Comparison of ENCODE assay signal across 18 cellular contexts in the genomic region with DNA sequence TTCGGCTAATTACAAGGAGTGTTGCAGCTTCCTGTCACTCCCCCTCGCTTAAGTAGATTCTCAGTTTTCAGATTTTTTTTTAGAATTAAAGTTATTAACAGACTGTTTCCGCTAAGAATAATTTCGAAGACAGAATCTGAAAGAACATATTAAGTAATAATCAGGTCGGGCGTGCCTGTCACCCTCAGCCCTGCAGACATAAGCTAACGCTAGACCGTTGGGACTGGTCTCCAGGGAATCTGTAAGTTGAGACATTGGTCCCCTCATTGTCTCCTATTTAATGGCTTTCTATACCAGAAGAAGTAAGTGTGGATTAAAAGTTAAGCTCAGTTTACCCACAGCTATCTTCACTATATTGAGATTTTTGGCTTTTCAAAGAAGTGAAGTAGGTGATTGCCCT. TPM values are rescaled to one million over a fixed set of nuclear protein-coding genes. Genes with fewer than 3 reads are reported as not detected.
DNase-seq lines count a peak whose midpoint lies in the region; TF ChIP-seq lines count a peak whose summit lies in the region.
"Had no signal": no experiment of that assay in that cellular context is flagged by ENCODE, and none has a peak within 500 bp of the region (broad histone marks: within the 10 kb centered on the region; RNA-seq: fewer than 3 reads in every experiment).

No MANE protein-coding gene starts in this region.

- H3K27ac ChIP-seq in A673 (ENCODE audit: low read depth, low read length, poor library complexity, severe bottlenecking), result peak overlapping the region; percentile 34
- peak overlapping the region; percentile 99 for H3K27ac ChIP-seq in SJSA1
- no peak overlapping the region for H3K27ac ChIP-seq in esophagus squamous epithelium
- H3K27ac ChIP-seq in caudate nucleus (ENCODE audit: low read depth, low read length), result no peak overlapping the region
- H3K27ac ChIP-seq in colonic mucosa, result no peak overlapping the region

- no peaks in the 10 kb centered on the region for H3K36me3 Mint-ChIP-seq in HFFc6 (ENCODE audit: low read depth)
- H3K36me3 Mint-ChIP-seq: CD4-positive, CD25-positive, alpha-beta regulatory T cell had no signal

- H3K4me1 ChIP-seq in A673 (ENCODE audit: insufficient read depth, low read length, poor library complexity, severe bottlenecking), result peaks cover 24% of the 10 kb centered on the region
- peaks cover 32% of the 10 kb centered on the region for H3K4me1 ChIP-seq in SJSA1 (replicated peaks)
- no peaks in the 10 kb centered on the region for H3K4me1 ChIP-seq in esophagus squamous epithelium
- H3K4me1 ChIP-seq in colonic mucosa, result no peaks in the 10 kb centered on the region
- H3K4me1 ChIP-seq: BE2C had no signal

- H3K4me1 Mint-ChIP-seq in HFFc6 (ENCODE audit: low read depth), result peaks cover 16% of the 10 kb centered on the region
- H3K4me1 Mint-ChIP-seq: CD4-positive, CD25-positive, alpha-beta regulatory T cell; CD8-positive, alpha-beta memory T cell had no signal

- intact Hi-C loops in A673 (cut with micrococcal nuclease; ENCODE audit: unreplicated experiment) (no loop called here), esophagus squamous epithelium (cut with DNase I) (loop anchor here (10.0 kb wide), 1 partner anchor 197 kb away; no protein-coding TSS in a partner anchor), colonic mucosa (cut with DNase I) (no loop called here)

- H3K36me3 ChIP-seq in A673 (ENCODE audit: insufficient read depth, low read length, poor library complexity, severe bottlenecking) (no peaks in the 10 kb centered on the region), SJSA1 (peaks cover 13% of the 10 kb centered on the region), esophagus squamous epithelium (no peaks in the 10 kb centered on the region), colonic mucosa (no peaks in the 10 kb centered on the region)
- H3K36me3 ChIP-seq: BE2C had no signal

- no peaks in the 10 kb centered on the region for H3K9me3 ChIP-seq in A673 (ENCODE audit: low read depth, low read length, poor library complexity, severe bottlenecking)
- no peaks in the 10 kb centered on the region; the same call in 1 of the 2 replicates for H3K9me3 ChIP-seq in SJSA1 (replicated peaks)
- H3K9me3 ChIP-seq in esophagus squamous epithelium, result no peaks in the 10 kb centered on the region
- H3K9me3 ChIP-seq in colonic mucosa, result no peaks in the 10 kb centered on the region
- H3K9me3 ChIP-seq: BE2C had no signal

- TF ChIP-seq POLR2A in esophagus squamous epithelium (IDR thresholded peaks at IDR 0.05), result no peak

- 88 to 94% methylated on average over 8 of the region's 8 CpGs for WGBS in esophagus squamous epithelium, 2 donors

- CTCF ChIA-PET in A673 (lab: Charles Lee), result interaction anchor here (0.6 to 0.7 kb wide), 2 partner anchors 39 to 172 kb away, joined by 3 read pairs; no protein-coding TSS in a partner anchor

- POLR2A ChIA-PET in A673 (lab: Charles Lee; ENCODE audit: low non-redundant PET), result interaction anchor here (0.7 kb wide), 1 partner anchor 203 kb away, joined by 3 read pairs; no protein-coding TSS in a partner anchor

- no peak for TF ChIP-seq CTCF in A673 (conservative IDR thresholded peaks at IDR 0.05; ENCODE audit: low read depth, low read length)
- no peak for TF ChIP-seq CTCF in HFFc6 (IDR thresholded peaks at IDR 0.05)
- TF ChIP-seq CTCF in esophagus squamous epithelium (IDR thresholded peaks at IDR 0.05), result no peak
- no peak for TF ChIP-seq CTCF in colonic mucosa (IDR thresholded peaks at IDR 0.05)

- peak overlapping the region; percentile 7 for H3K4me3 ChIP-seq in A673 (ENCODE audit: low read depth, low read length, poor library complexity, severe bottlenecking)
- H3K4me3 ChIP-seq in SJSA1, result no peak overlapping the region
- H3K4me3 ChIP-seq in esophagus squamous epithelium, result no peak overlapping the region
- H3K4me3 ChIP-seq in colonic mucosa, result no peak overlapping the region
- H3K4me3 ChIP-seq: GM23338 had no signal

- H3K27me3 ChIP-seq in A673 (replicated peaks; ENCODE audit: insufficient read depth, low read depth, low read length, poor library complexity) (no peaks in the 10 kb centered on the region), SJSA1 (replicated peaks) (no peaks in the 10 kb centered on the region), esophagus squamous epithelium (no peaks in the 10 kb centered on the region), colonic mucosa (no peaks in the 10 kb centered on the region)
- H3K27me3 ChIP-seq: BE2C had no signal

- no TSS peak for BruUV-seq in A673 (replicated peaks; lab: Mats Ljungman, UMichigan)

- H3K4me3 Mint-ChIP-seq in HFFc6, result no peak overlapping the region
- H3K4me3 Mint-ChIP-seq: CD4-positive, CD25-positive, alpha-beta regulatory T cell; CD8-positive, alpha-beta memory T cell; GM23338 had no signal

- peak; percentile 72 for DNase-seq in A673 (ENCODE audit: low spot score)
- no peak for DNase-seq in HFFc6
- peak; percentile 10 for DNase-seq in NCI-H1436 treated with DMSO at 0.1 percent for 48 hours (lab: John Stamatoyannopoulos, UW)
- DNase-seq in SJSA1 (ENCODE audit: low read depth in 1 of 2, low spot score in 2 of 2), result no peak
- no peak for DNase-seq in esophagus squamous epithelium (lab: John Stamatoyannopoulos, UW)
- no peak for DNase-seq in caudate nucleus (lab: John Stamatoyannopoulos, UW)
- DNase-seq in colonic mucosa, result no peak
- no peak for DNase-seq in NCI-H526 treated with DMSO at 0.1 percent for 48 hours (lab: John Stamatoyannopoulos, UW)
- DNase-seq: ACHN; BE2C; C1 segment of cervical spinal cord; CD4-positive, CD25-positive, alpha-beta regulatory T cell; CD8-positive, alpha-beta memory T cell; COR-L47; HCEC 1CT; IMR-90 had no signal

- H3K9me3 Mint-ChIP-seq in HFFc6, result no peaks in the 10 kb centered on the region
- H3K9me3 Mint-ChIP-seq: CD8-positive, alpha-beta memory T cell; GM23338 had no signal

- no peak overlapping the region for H3K9ac ChIP-seq in colonic mucosa (ENCODE audit: low read depth in 2 of 2, low read length in 2 of 2)

- no peaks in the 10 kb centered on the region for H3K27me3 Mint-ChIP-seq in HFFc6 (ENCODE audit: insufficient read depth)
- H3K27me3 Mint-ChIP-seq: CD4-positive, CD25-positive, alpha-beta regulatory T cell; CD8-positive, alpha-beta memory T cell had no signal

- H3K27ac Mint-ChIP-seq in HFFc6, result peak overlapping the region; percentile 33; the same call in 1 of the 2 replicates
- H3K27ac Mint-ChIP-seq: CD4-positive, CD25-positive, alpha-beta regulatory T cell; GM23338 had no signal

RNA-seq across cellular contexts. Expression of gene NMNAT1, which starts 14.5 kb away (rescaled TPM):
- total RNA-seq in A673 (2021) (4.3 and 4.5 TPM in 2 replicates), esophagus squamous epithelium (1 to 10 TPM; 3.9 to 7.9 (median 6.0) TPM), colonic mucosa (10 to 100 TPM; 18.8 to 25.4 TPM)
- total RNA-seq in HFFc6 (2021; fragmentation: NEBNext Ultra II Directional; extraction: Animal tissue kit (Norgen Biotek cat#: 25700)), result 10 to 100 TPM; 12.9 to 16.0 (median 14.8) TPM
- total RNA-seq in SJSA1 (2014; rRNA removed; shearing (Covaris generic)), result 29.4 and 49.0 TPM in 2 replicates

RNA-seq across cellular contexts. Expression of gene LZIC, which starts 14.5 kb away (rescaled TPM):
- total RNA-seq in A673 (2021) (53.7 and 56.5 TPM in 2 replicates), esophagus squamous epithelium (10 to 100 TPM; 21.4 to 24.7 (median 23.0) TPM), colonic mucosa (10 to 100 TPM; 40.6 to 47.2 TPM)
- 10 to 100 TPM; 28.0 to 34.8 (median 30.9) TPM for total RNA-seq in HFFc6 (2021; fragmentation: NEBNext Ultra II Directional; extraction: Animal tissue kit (Norgen Biotek cat#: 25700))
- 74.8 and 87.6 TPM in 2 replicates for total RNA-seq in SJSA1 (2014; rRNA removed; shearing (Covaris generic))

RNA-seq across cellular contexts. Expression of gene RBP7, which starts 39.3 kb away (rescaled TPM):
- total RNA-seq in A673 (2021) (1.6 TPM in 1 of 2 replicates, not detected in the other), esophagus squamous epithelium (10 to 100 TPM; 10.4 to 29.2 (median 21.3) TPM), colonic mucosa (1 to 10 TPM in 1 of 2 donors, under 1 TPM in 1; 0.56 to 1.6 TPM)
- total RNA-seq in HFFc6 (2021; fragmentation: NEBNext Ultra II Directional; extraction: Animal tissue kit (Norgen Biotek cat#: 25700)), result under 1 TPM in 4 of 6 experiments, not detected in 2; 0.37 to 0.76 (median 0.47) TPM
- 0.38 and 8.1 TPM in 2 replicates for total RNA-seq in SJSA1 (2014; rRNA removed; shearing (Covaris generic))
- total RNA-seq: A172; CD4-positive, CD25-positive, alpha-beta regulatory T cell; CD8-positive, alpha-beta memory T cell; IMR-90 had no signal

RNA-seq across cellular contexts. Expression of gene CTNNBIP1, which starts 47.7 kb away (rescaled TPM):
- total RNA-seq in A673 (2021) (14.6 and 22.0 TPM in 2 replicates), esophagus squamous epithelium (100 to 1,000 TPM in 2 of 4 donors, 10 to 100 TPM in 2; 76.1 to 186 (median 118) TPM), colonic mucosa (10 to 100 TPM; 28.1 to 30.1 TPM)
- total RNA-seq in HFFc6 (2021; fragmentation: NEBNext Ultra II Directional; extraction: Animal tissue kit (Norgen Biotek cat#: 25700)), result 10 to 100 TPM; 19.7 to 25.5 (median 21.4) TPM
- total RNA-seq in SJSA1 (2014; rRNA removed; shearing (Covaris generic)), result 28.7 and 37.6 TPM in 2 replicates

Comparison
In these comparisons a context has a peak if more than half of its experiments do, and no peak if none do; other contexts are left out.
1. DNase-seq: peak in A673 (single experiment) and NCI-H1436 treated with DMSO at 0.1 percent for 48 hours (single experiment); none in HFFc6 (single experiment), SJSA1 (0 of 2), esophagus squamous epithelium (single experiment), caudate nucleus (0 of 61), colonic mucosa (single experiment) and NCI-H526 treated with DMSO at 0.1 percent for 48 hours (single experiment).
2. H3K27ac ChIP-seq: peak in A673 (single experiment) and SJSA1 (single experiment); none in esophagus squamous epithelium (0 of 4), caudate nucleus (single experiment) and colonic mucosa (single experiment).